In genomic region chr17:66304304-66305174, GRCh38 we compare ENCODE assay signal across 1 cellular context.
TF ChIP-seq lines count a peak whose summit lies in the region.

No MANE protein-coding gene starts in this region.

TF ChIP-seq in K562, 482 proteins besides CTCF, POLR2A, EP300 and RAD21 (continued from another document and continues in another):
- TF ChIP-seq ZNF407 (IDR thresholded peaks at IDR 0.05; ENCODE audit: low read depth) (no peak), ZBTB2 (IDR thresholded peaks at IDR 0.05) (0 out of 2 replicates have a peak, but pooled peaks have one; percentile 39), SMARCA5 (IDR thresholded peaks at IDR 0.05) (no peak), REST (CRISPR knock-in tag; IDR thresholded peaks at IDR 0.05; ENCODE audit: low read depth) (no peak), DMBX1 (CRISPR knock-in tag; IDR thresholded peaks at IDR 0.05; ENCODE audit: borderline replicate concordance) (no peak), ZNF316 (IDR thresholded peaks at IDR 0.05) (peak; percentile 61), KAT2B (IDR thresholded peaks at IDR 0.05; ENCODE audit: low read depth, low read length) (peak; percentile 18), ZFX (CRISPR knock-in tag; IDR thresholded peaks at IDR 0.05) (peak; percentile 20; the same call in 1 of the 2 replicates), JUND (IDR thresholded peaks at IDR 0.05; ENCODE audit: borderline replicate concordance, low read depth, low read length) (no peak), JUND (tag; IDR thresholded peaks at IDR 0.05; ENCODE audit: borderline replicate concordance, low read depth, low read length) (no peak), PPARD (CRISPR knock-in tag; IDR thresholded peaks at IDR 0.05) (no peak), MGA (IDR thresholded peaks at IDR 0.05) (no peak), ZNF398 (CRISPR knock-in tag; IDR thresholded peaks at IDR 0.05) (no peak), PHF20 (IDR thresholded peaks at IDR 0.05; ENCODE audit: partially characterized antibody) (no peak), CREB5 (CRISPR knock-in tag; IDR thresholded peaks at IDR 0.05) (no peak), NKRF (IDR thresholded peaks at IDR 0.05; ENCODE audit: borderline replicate concordance) (no peak)
